26 cellular contexts compared by ENCODE assay signal in genomic region chr4:119682080-119682479, GRCh38. TPM values are rescaled to one million over a fixed set of nuclear protein-coding genes. Genes with fewer than 3 reads are reported as not detected.
DNase-seq lines count a peak whose midpoint lies in the region; ATAC-seq and TF ChIP-seq lines count a peak whose summit lies in the region.
"Had no signal": no experiment of that assay in that cellular context is flagged by ENCODE, and none has a peak within 500 bp of the region (broad histone marks: within the 10 kb centered on the region; RNA-seq: fewer than 3 reads in every experiment).

No MANE protein-coding gene starts in this region.

- H3K27ac Mint-ChIP-seq in CD4-positive, alpha-beta memory T cell, result no peak overlapping the region
- H3K27ac Mint-ChIP-seq in naive thymus-derived CD4-positive, alpha-beta T cell, result no peak overlapping the region
- H3K27ac Mint-ChIP-seq: activated CD4-positive, alpha-beta T cell treated with anti-CD3 and anti-CD28 coated beads, Interleukin-2, amount 10 ng/mL, durations not matched to agents 7 days and 5 days; activated naive CD8-positive, alpha-beta T cell treated with anti-CD3 and anti-CD28 coated beads, Interleukin-2, amount 50 U/mL, for 24 hours; HFFc6; type B pancreatic cell; WTC11 had no signal

- H3K4me1 ChIP-seq in HEK293 (ENCODE audit: control insufficient read depth, insufficient read depth, low read length) (peaks cover 17% of the 10 kb centered on the region), esophagus muscularis mucosa (peaks cover 0 to 68% (median 59%) of the 10 kb centered on the region in 4 donors), thoracic aorta (ENCODE audit: control insufficient read depth in 1 of 2, low read depth in 2 of 2) (peaks cover 31 to 47% of the 10 kb centered on the region in 2 donors)
- no peaks in the 10 kb centered on the region for H3K4me1 ChIP-seq in CD4-positive, alpha-beta memory T cell (ENCODE audit: insufficient read depth, low read length)
- H3K4me1 ChIP-seq in naive thymus-derived CD4-positive, alpha-beta T cell (ENCODE audit: control insufficient read depth in 2 of 2, insufficient read depth in 2 of 2, low read length in 2 of 2), result no peaks in the 10 kb centered on the region
- H3K4me1 ChIP-seq: spleen had no signal

- intact Hi-C loops in esophagus muscularis mucosa (cut with DNase I), result loop anchor here (5.0 kb wide), 1 partner anchor 50 kb away; no protein-coding TSS in a partner anchor
- intact Hi-C loops in CD4-positive, alpha-beta memory T cell (cut with micrococcal nuclease), result no loop called here
- intact Hi-C loops in naive thymus-derived CD4-positive, alpha-beta T cell (cut with micrococcal nuclease), result no loop called here

- CTCF ChIA-PET in HEK293 (lab: Yijun Ruan, JAX), result interaction anchor here (1.4 kb wide), 1 partner anchor 22 kb away, joined by 4 read pairs; no protein-coding TSS in a partner anchor
- CTCF ChIA-PET in CD4-positive, alpha-beta memory T cell (lab: Charles Lee; ENCODE audit: partially characterized antibody), result no interaction called here
- CTCF ChIA-PET in naive thymus-derived CD4-positive, alpha-beta T cell (lab: Charles Lee), result no interaction called here

- peaks cover 0 to 6% of the 10 kb centered on the region in 2 donors for H3K27me3 Mint-ChIP-seq in CD4-positive, alpha-beta memory T cell
- H3K27me3 Mint-ChIP-seq in naive thymus-derived CD4-positive, alpha-beta T cell, result peaks cover 0 to 24% (median 14%) of the 10 kb centered on the region in 5 donors
- H3K27me3 Mint-ChIP-seq: central memory CD8-positive, alpha-beta T cell had no signal

- no peaks in the 10 kb centered on the region for H3K27me3 ChIP-seq in esophagus muscularis mucosa
- no peaks in the 10 kb centered on the region for H3K27me3 ChIP-seq in thoracic aorta (replicated peaks; ENCODE audit: insufficient read depth)
- no peaks in the 10 kb centered on the region for H3K27me3 ChIP-seq in CD4-positive, alpha-beta memory T cell (ENCODE audit: insufficient read depth, low read length)
- H3K27me3 ChIP-seq in naive thymus-derived CD4-positive, alpha-beta T cell (ENCODE audit: control insufficient read depth in 2 of 2, insufficient read depth in 2 of 2, low read length in 2 of 2), result no peaks in the 10 kb centered on the region
- H3K27me3 ChIP-seq: left lung, spleen had no signal

- TF ChIP-seq EP300 in esophagus muscularis mucosa (IDR thresholded peaks at IDR 0.05), result no peak

- ATAC-seq in thoracic aorta (ENCODE audit: insufficient number of reproducible peaks, low FRiP score, low read depth), result no peak
- ATAC-seq in naive thymus-derived CD4-positive, alpha-beta T cell, result no peak
- ATAC-seq: activated naive CD8-positive, alpha-beta T cell treated with anti-CD3 and anti-CD28 coated beads, Interleukin-2, amount 50 U/mL, for 24 hours; activated T-cell treated with anti-CD3 and anti-CD28 coated beads, Interleukin-2, amount 50 U/mL, for 4 hours; left lung; right cardiac atrium; WTC11 had no signal

- WGBS in esophagus muscularis mucosa, result 53% methylated on average over 2 of the region's 2 CpGs

- TF ChIP-seq POLR2A in esophagus muscularis mucosa (IDR thresholded peaks at IDR 0.05; ENCODE audit: low read depth), result no peak

- peak; percentile 40 for DNase-seq in NCI-H146 (lab: John Stamatoyannopoulos, UW)
- DNase-seq in esophagus muscularis mucosa (ENCODE audit: extremely low spot score), result no peak
- DNase-seq in thoracic aorta (ENCODE audit: low spot score), result no peak
- DNase-seq in central memory CD4-positive, alpha-beta T cell, result no peak
- no peak for DNase-seq in CD4-positive, alpha-beta memory T cell
- DNase-seq in naive thymus-derived CD4-positive, alpha-beta T cell, result no peak
- DNase-seq: activated CD4-positive, alpha-beta T cell treated with anti-CD3 and anti-CD28 coated beads, Interleukin-2, amount 10 ng/mL, durations not matched to agents 7 days and 5 days; activated naive CD8-positive, alpha-beta T cell treated with anti-CD3 and anti-CD28 coated beads, Interleukin-2, amount 50 U/mL, for 24 hours; activated T-cell treated with anti-CD3 and anti-CD28 coated beads, Interleukin-2, amount 50 U/mL, for 4 hours; C1 segment of cervical spinal cord; dermis blood vessel endothelial cell; HFFc6; left lung; NCI-H187; NCI-H226; NK-92 treated with Interleukin-12 subunit alpha and Interleukin-12 subunit beta, amount 100 ng/mL, for 24 hours; right cardiac atrium; SHP77 treated with DMSO at 0.1 percent for 48 hours; spleen; stimulated activated CD4-positive, alpha-beta T cell treated with anti-CD3 and anti-CD28 coated beads, Interleukin-2, amount 100 ng/mL, for 48 hours; SW 1271; T1000 had no signal

- POLR2A ChIA-PET in HEK293 (lab: Yijun Ruan, JAX), result no interaction called here
- POLR2A ChIA-PET in CD4-positive, alpha-beta memory T cell (lab: Charles Lee; ENCODE audit: partially characterized antibody), result no interaction called here
- POLR2A ChIA-PET in naive thymus-derived CD4-positive, alpha-beta T cell (lab: Charles Lee), result no interaction called here

- no peaks in the 10 kb centered on the region for H3K36me3 ChIP-seq in HEK293 (ENCODE audit: control insufficient read depth in 2 of 2, insufficient read depth in 1 of 2, low read length in 2 of 2)
- no peaks in the 10 kb centered on the region for H3K36me3 ChIP-seq in esophagus muscularis mucosa
- no peaks in the 10 kb centered on the region for H3K36me3 ChIP-seq in thoracic aorta
- no peaks in the 10 kb centered on the region for H3K36me3 ChIP-seq in CD4-positive, alpha-beta memory T cell (ENCODE audit: insufficient read depth, low read length)
- no peaks in the 10 kb centered on the region for H3K36me3 ChIP-seq in naive thymus-derived CD4-positive, alpha-beta T cell (ENCODE audit: control insufficient read depth in 2 of 3, insufficient read depth in 3 of 3, low read length in 3 of 3)
- H3K36me3 ChIP-seq: left lung, spleen had no signal

- no peak overlapping the region for H3K4me3 Mint-ChIP-seq in CD4-positive, alpha-beta memory T cell
- H3K4me3 Mint-ChIP-seq in naive thymus-derived CD4-positive, alpha-beta T cell, result no peak overlapping the region
- H3K4me3 Mint-ChIP-seq: activated CD4-positive, alpha-beta T cell treated with anti-CD3 and anti-CD28 coated beads, Interleukin-2, amount 10 ng/mL, durations not matched to agents 7 days and 5 days; activated naive CD8-positive, alpha-beta T cell treated with anti-CD3 and anti-CD28 coated beads, Interleukin-2, amount 50 U/mL, for 24 hours; activated T-cell treated with anti-CD3 and anti-CD28 coated beads, Interleukin-2, amount 50 U/mL, for 4 hours; central memory CD8-positive, alpha-beta T cell; HFFc6; type B pancreatic cell; WTC11 had no signal

- no peaks in the 10 kb centered on the region for H3K9me3 Mint-ChIP-seq in CD4-positive, alpha-beta memory T cell
- H3K9me3 Mint-ChIP-seq in naive thymus-derived CD4-positive, alpha-beta T cell, result peaks cover 0 to 3% (median 0%) of the 10 kb centered on the region in 11 donors
- H3K9me3 Mint-ChIP-seq: activated CD4-positive, alpha-beta T cell treated with anti-CD3 and anti-CD28 coated beads, Interleukin-2, amount 10 ng/mL, durations not matched to agents 7 days and 5 days; activated naive CD8-positive, alpha-beta T cell treated with anti-CD3 and anti-CD28 coated beads, Interleukin-2, amount 50 U/mL, for 24 hours; activated T-cell treated with anti-CD3 and anti-CD28 coated beads, Interleukin-2, amount 50 U/mL, for 4 hours; central memory CD8-positive, alpha-beta T cell; HFFc6 had no signal

- H3K27ac ChIP-seq in HEK293 (ENCODE audit: extremely low read depth, low read depth, low read length) (no peak overlapping the region), esophagus muscularis mucosa (replicated peaks in 1 of 4) (peak overlapping the region; percentile 48 to 74 (median 65)), thoracic aorta (peak overlapping the region; percentile 60 to 63)
- no peak overlapping the region for H3K27ac ChIP-seq in CD4-positive, alpha-beta memory T cell (ENCODE audit: low read depth, low read length)
- H3K27ac ChIP-seq in naive thymus-derived CD4-positive, alpha-beta T cell (ENCODE audit: low read depth, low read length), result no peak overlapping the region
- H3K27ac ChIP-seq: left lung, spleen had no signal

- H3K36me3 Mint-ChIP-seq in CD4-positive, alpha-beta memory T cell, result no peaks in the 10 kb centered on the region
- H3K36me3 Mint-ChIP-seq in naive thymus-derived CD4-positive, alpha-beta T cell, result no peaks in the 10 kb centered on the region
- H3K36me3 Mint-ChIP-seq: WTC11 had no signal

- TF ChIP-seq CTCF in HEK293 (tag by site-specific recombination; IDR thresholded peaks at IDR 0.05) (no peak), esophagus muscularis mucosa (IDR thresholded peaks at IDR 0.05) (no peak), thoracic aorta (IDR thresholded peaks at IDR 0.05) (no peak)

- H3K9me3 ChIP-seq in HEK293 (ENCODE audit: control insufficient read depth, insufficient read depth, low read depth, low read length) (no peaks in the 10 kb centered on the region), esophagus muscularis mucosa (no peaks in the 10 kb centered on the region), thoracic aorta (no peaks in the 10 kb centered on the region)
- H3K9me3 ChIP-seq in CD4-positive, alpha-beta memory T cell (ENCODE audit: control insufficient read depth in 1 of 2, low read length in 2 of 2), result no peaks in the 10 kb centered on the region
- no peaks in the 10 kb centered on the region for H3K9me3 ChIP-seq in naive thymus-derived CD4-positive, alpha-beta T cell (ENCODE audit: control insufficient read depth in 2 of 3, low read length in 3 of 3)
- H3K9me3 ChIP-seq: left lung, spleen had no signal

- H3K4me3 ChIP-seq in HEK293 (ENCODE audit: low read depth, low read length) (no peak overlapping the region), esophagus muscularis mucosa (no peak overlapping the region), thoracic aorta (no peak overlapping the region)
- H3K4me3 ChIP-seq in CD4-positive, alpha-beta memory T cell (ENCODE audit: low read length in 2 of 2), result no peak overlapping the region
- H3K4me3 ChIP-seq in naive thymus-derived CD4-positive, alpha-beta T cell (ENCODE audit: low read length), result no peak overlapping the region
- H3K4me3 ChIP-seq: left lung, spleen had no signal

- H3K4me1 Mint-ChIP-seq in CD4-positive, alpha-beta memory T cell, result no peaks in the 10 kb centered on the region
- no peaks in the 10 kb centered on the region for H3K4me1 Mint-ChIP-seq in naive thymus-derived CD4-positive, alpha-beta T cell
- H3K4me1 Mint-ChIP-seq: activated CD4-positive, alpha-beta T cell treated with anti-CD3 and anti-CD28 coated beads, Interleukin-2, amount 10 ng/mL, durations not matched to agents 7 days and 5 days; activated naive CD8-positive, alpha-beta T cell treated with anti-CD3 and anti-CD28 coated beads, Interleukin-2, amount 50 U/mL, for 24 hours; central memory CD8-positive, alpha-beta T cell had no signal

TF ChIP-seq in HEK293, 187 proteins besides CTCF, POLR2A, EP300 and RAD21 (continues in another document):
- TF ChIP-seq ZNF394 (tag by site-specific recombination; IDR thresholded peaks at IDR 0.05; ENCODE audit: borderline replicate concordance), result peak; percentile 26; the same call in 1 of the 2 replicates

RNA-seq across cellular contexts. Expression of gene PDE5A, which starts 53.5 kb away (rescaled TPM):
- total RNA-seq in esophagus muscularis mucosa (100 to 1,000 TPM; 154 to 208 (median 199) TPM), thoracic aorta (100 to 1,000 TPM; 158 to 223 TPM)
- 1 to 10 TPM; 1.8 to 2.9 TPM for total RNA-seq in CD4-positive, alpha-beta memory T cell
- 1 to 10 TPM in 1 of 2 donors, under 1 TPM in 1; 1.00 to 7.0 TPM for polyA plus RNA-seq in CD4-positive, alpha-beta memory T cell
- total RNA-seq in naive thymus-derived CD4-positive, alpha-beta T cell, result 1 to 10 TPM in 1 of 5 experiments, under 1 TPM in 4; 0.21 to 1.5 (median 0.65) TPM
- 1 to 10 TPM in 1 of 2 donors, under 1 TPM in 1; 0.56 to 2.6 TPM for polyA plus RNA-seq in naive thymus-derived CD4-positive, alpha-beta T cell

Comparison
In these comparisons a context has a peak if more than half of its experiments do, and no peak if none do; other contexts are left out.
1. H3K27ac ChIP-seq: peak in esophagus muscularis mucosa (4 of 4) and thoracic aorta (2 of 2); none in HEK293 (single experiment), CD4-positive, alpha-beta memory T cell (single experiment) and naive thymus-derived CD4-positive, alpha-beta T cell (single experiment).
2. RNA of gene PDE5A, which starts 53.5 kb away (total RNA-seq): 158 to 223 TPM in thoracic aorta and 154 to 208 TPM in esophagus muscularis mucosa; 1.8 to 2.9 TPM in CD4-positive, alpha-beta memory T cell and 0.21 to 1.5 TPM in naive thymus-derived CD4-positive, alpha-beta T cell; every median in the first group is over 10 times any median in the second.